Comparison of ENCODE assay signal across 1 cellular context in the genomic region with DNA sequence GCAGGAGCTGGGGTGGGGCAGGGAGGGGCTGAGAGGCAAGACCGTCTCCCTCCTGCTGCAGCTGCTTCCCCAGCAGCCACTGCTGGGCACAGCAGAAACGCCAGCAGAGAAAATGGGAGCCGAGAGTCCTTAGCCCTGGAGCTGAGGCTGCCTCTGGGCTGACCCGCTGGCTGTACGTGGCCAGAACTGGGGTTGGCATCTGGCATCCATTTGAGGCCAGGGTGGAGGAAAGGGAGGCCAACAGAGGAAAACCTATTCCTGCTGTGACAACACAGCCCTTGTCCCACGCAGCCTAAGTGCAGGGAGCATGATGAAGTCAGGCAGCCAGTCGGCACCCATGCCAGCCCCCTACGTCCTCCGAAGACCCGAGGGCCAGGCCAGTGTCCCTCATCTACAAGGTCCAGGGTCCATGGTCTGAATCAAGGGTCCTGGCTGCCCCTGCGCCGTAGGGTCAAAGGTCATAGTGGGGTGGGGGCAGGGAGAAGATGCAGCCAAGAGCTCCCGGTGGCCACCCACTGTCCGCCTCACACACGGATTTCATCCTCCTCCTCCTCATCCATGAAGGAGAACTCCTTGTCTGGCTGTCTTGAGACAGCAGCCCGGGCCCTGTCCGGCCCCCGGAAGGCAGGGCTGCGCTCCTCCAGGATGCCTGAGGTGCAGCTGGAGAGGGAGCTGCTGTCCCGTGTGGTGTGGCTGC.
TF ChIP-seq lines count a peak whose summit lies in the region.

No MANE protein-coding gene starts in this region.

TF ChIP-seq in H1, 55 proteins besides CTCF, POLR2A, EP300 and RAD21:
- TF ChIP-seq ATF2 (IDR thresholded peaks at IDR 0.05; ENCODE audit: low read length), result no peak
- no peak for TF ChIP-seq PHF8 (conservative IDR thresholded peaks at IDR 0.05; ENCODE audit: low read depth, low read length)
- no peak for TF ChIP-seq MAX (IDR thresholded peaks at IDR 0.05)
- TF ChIP-seq KDM4A (IDR thresholded peaks at IDR 0.05; ENCODE audit: low read depth, low read length, severe bottlenecking), result no peak
- TF ChIP-seq JUN (IDR thresholded peaks at IDR 0.05; ENCODE audit: low read depth, low read length), result no peak
- TF ChIP-seq SAP30 (IDR thresholded peaks at IDR 0.05; ENCODE audit: insufficient read depth, insufficient replicate concordance, low read length), result no peak
- TF ChIP-seq KDM1A (IDR thresholded peaks at IDR 0.05; ENCODE audit: borderline replicate concordance, low read length), result no peak
- no peak for TF ChIP-seq SIN3A (conservative IDR thresholded peaks at IDR 0.05 in 1 of 2, IDR thresholded peaks at IDR 0.05 in 1 of 2; ENCODE audit: low read depth in 1 of 2, low read length in 2 of 2)
- TF ChIP-seq BACH1 (IDR thresholded peaks at IDR 0.05; ENCODE audit: low read length), result no peak
- no peak for TF ChIP-seq EGR1 (IDR thresholded peaks at IDR 0.05; ENCODE audit: borderline replicate concordance, low read depth, low read length)
- TF ChIP-seq TAF1 (IDR thresholded peaks at IDR 0.05; ENCODE audit: low read depth, low read length), result no peak
- TF ChIP-seq, protein P1, sequence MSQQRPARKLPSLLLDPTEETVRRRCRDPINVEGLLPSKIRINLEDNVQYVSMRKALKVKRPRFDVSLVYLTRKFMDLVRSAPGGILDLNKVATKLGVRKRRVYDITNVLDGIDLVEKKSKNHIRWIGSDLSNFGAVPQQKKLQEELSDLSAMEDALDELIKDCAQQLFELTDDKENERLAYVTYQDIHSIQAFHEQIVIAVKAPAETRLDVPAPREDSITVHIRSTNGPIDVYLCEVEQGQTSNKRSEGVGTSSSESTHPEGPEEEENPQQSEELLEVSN (IDR thresholded peaks at IDR 0.05), result no peak
- TF ChIP-seq NRF1 (IDR thresholded peaks at IDR 0.05; ENCODE audit: low read depth, low read length), result no peak
- no peak for TF ChIP-seq RXRA (IDR thresholded peaks at IDR 0.05; ENCODE audit: insufficient read depth, low read depth, low read length)
